1 cellular context compared by ENCODE assay signal in the genomic region with DNA sequence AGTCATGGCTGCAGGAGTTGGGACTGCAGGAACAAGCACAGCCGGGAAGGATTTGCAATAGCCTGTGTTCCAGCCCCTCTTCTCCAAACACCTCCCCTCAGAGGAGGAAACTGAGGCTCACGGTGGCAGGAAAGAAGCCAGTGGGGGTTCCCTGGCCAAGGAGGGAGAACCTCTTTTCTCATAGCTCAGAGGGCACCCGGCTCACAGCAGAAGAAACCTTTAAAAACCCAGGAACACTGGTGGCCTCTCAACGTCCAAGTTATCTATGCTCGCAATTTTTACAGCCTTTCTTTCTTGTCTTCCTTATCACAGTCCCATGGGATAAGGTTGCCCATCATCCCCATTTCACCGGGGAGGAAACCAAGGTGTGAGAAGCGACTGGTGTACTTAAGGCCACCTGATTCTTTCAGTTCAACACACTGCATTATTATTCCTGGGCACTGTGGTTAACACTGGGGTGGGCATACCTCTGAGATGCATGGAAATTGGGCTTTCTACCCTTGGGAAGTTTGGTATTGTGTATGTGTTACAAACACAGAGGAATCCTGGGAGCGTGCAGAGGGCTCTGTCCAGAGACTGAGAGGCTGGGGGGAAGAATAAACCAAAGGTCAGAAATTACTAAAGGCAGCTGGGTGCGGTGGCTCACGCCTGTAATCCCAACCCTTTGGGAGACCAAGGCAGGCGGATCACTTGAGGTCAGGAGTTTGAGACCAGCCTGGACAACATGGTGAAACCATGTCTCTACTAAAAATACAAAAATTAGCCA.
TF ChIP-seq lines count a peak whose summit lies in the region.

No MANE protein-coding gene starts in this region.

TF ChIP-seq in HepG2, 621 proteins besides CTCF, POLR2A, EP300 and RAD21 (continued from another document):
- TF ChIP-seq ZSCAN22 (CRISPR knock-in tag; IDR thresholded peaks at IDR 0.05) (no peak), SKI (IDR thresholded peaks at IDR 0.05; ENCODE audit: partially characterized antibody) (no peak), ZNF761 (CRISPR knock-in tag; conservative IDR thresholded peaks at IDR 0.05) (no peak), ZNF615 (CRISPR knock-in tag; IDR thresholded peaks at IDR 0.05; ENCODE audit: borderline replicate concordance) (no peak; the same call in 1 of the 2 replicates), FOXA3 (CRISPR knock-in tag; IDR thresholded peaks at IDR 0.05) (0 out of 2 replicates have a peak, but pooled peaks have one; percentile 13), RFX5 (IDR thresholded peaks at IDR 0.05; ENCODE audit: low read depth, low read length) (no peak), ZNF567 (CRISPR knock-in tag; IDR thresholded peaks at IDR 0.05; ENCODE audit: borderline replicate concordance) (no peak), MIER3 (CRISPR knock-in tag; IDR thresholded peaks at IDR 0.05; ENCODE audit: borderline replicate concordance) (no peak), ZNF713 (CRISPR knock-in tag; IDR thresholded peaks at IDR 0.05) (no peak), NR2F6 (IDR thresholded peaks at IDR 0.05) (no peak), NR2F6 (CRISPR knock-in tag; IDR thresholded peaks at IDR 0.05) (peak; percentile 40; the same call in 1 of the 2 replicates), NFRKB (IDR thresholded peaks at IDR 0.05) (no peak), ZNF251 (CRISPR knock-in tag; IDR thresholded peaks at IDR 0.05) (no peak), EHMT2 (IDR thresholded peaks at IDR 0.05; ENCODE audit: borderline replicate concordance, low read depth, low read length) (no peak), SMAD3 (CRISPR knock-in tag; IDR thresholded peaks at IDR 0.05) (0 out of 2 replicates have a peak, but pooled peaks have one; percentile 23), SPEN (CRISPR knock-in tag; IDR thresholded peaks at IDR 0.05; ENCODE audit: low read depth) (peak; percentile 63; the same call in 1 of the 2 replicates)
- TF ChIP-seq, protein P1, sequence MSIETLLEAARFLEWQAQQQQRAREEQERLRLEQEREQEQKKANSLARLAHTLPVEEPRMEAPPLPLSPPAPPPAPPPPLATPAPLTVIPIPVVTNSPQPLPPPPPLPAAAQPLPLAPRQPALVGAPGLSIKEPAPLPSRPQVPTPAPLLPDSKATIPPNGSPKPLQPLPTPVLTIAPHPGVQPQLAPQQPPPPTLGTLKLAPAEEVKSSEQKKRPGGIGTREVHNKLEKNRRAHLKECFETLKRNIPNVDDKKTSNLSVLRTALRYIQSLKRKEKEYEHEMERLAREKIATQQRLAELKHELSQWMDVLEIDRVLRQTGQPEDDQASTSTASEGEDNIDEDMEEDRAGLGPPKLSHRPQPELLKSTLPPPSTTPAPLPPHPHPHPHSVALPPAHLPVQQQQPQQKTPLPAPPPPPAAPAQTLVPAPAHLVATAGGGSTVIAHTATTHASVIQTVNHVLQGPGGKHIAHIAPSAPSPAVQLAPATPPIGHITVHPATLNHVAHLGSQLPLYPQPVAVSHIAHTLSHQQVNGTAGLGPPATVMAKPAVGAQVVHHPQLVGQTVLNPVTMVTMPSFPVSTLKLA (IDR thresholded peaks at IDR 0.05), result no peak
- TF ChIP-seq, protein P2, sequence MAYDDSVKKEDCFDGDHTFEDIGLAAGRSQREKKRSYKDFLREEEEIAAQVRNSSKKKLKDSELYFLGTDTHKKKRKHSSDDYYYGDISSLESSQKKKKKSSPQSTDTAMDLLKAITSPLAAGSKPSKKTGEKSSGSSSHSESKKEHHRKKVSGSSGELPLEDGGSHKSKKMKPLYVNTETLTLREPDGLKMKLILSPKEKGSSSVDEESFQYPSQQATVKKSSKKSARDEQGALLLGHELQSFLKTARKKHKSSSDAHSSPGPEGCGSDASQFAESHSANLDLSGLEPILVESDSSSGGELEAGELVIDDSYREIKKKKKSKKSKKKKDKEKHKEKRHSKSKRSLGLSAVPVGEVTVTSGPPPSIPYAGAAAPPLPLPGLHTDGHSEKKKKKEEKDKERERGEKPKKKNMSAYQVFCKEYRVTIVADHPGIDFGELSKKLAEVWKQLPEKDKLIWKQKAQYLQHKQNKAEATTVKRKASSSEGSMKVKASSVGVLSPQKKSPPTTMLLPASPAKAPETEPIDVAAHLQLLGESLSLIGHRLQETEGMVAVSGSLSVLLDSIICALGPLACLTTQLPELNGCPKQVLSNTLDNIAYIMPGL (CRISPR knock-in tag; IDR thresholded peaks at IDR 0.05; ENCODE audit: borderline replicate concordance in 1 of 2, low read depth in 1 of 2), result peak in 1 of 2 experiments; percentile 20; a peak in 2 of 4 replicates
